8 cellular contexts compared by ENCODE assay signal in genomic region chr3:169966086-169966950, GRCh38. TPM values are rescaled to one million over a fixed set of nuclear protein-coding genes. Genes with fewer than 3 reads are reported as not detected.
A peak's percentile ranks its signal among the peaks of the same experiment; 100 is the strongest.
DNase-seq lines count a peak whose midpoint lies in the region; ATAC-seq and TF ChIP-seq lines count a peak whose summit lies in the region.

SEC62 (plus strand) TSS chr3:169966807; CDS start chr3:169966823, 16 bp downstream.

- no peaks in the 10 kb centered on the region for H3K9me2 ChIP-seq in GM23248 (ENCODE audit: insufficient read depth)

- peak within 1 kb of the TSS; percentile 100 for H3K4me2 ChIP-seq in GM23248 (ENCODE audit: unreplicated experiment)
- peak within 1 kb of the TSS; percentile 81 for H3K4me2 ChIP-seq in fibroblast of lung (ENCODE audit: extremely low read depth, insufficient read depth, low read length)

- in situ Hi-C loops in GM23248 (cut with MboI) = no loop called here

- H3K9ac ChIP-seq in GM23248 (peak within 1 kb of the TSS; percentile 95), fibroblast of lung (ENCODE audit: insufficient read depth, low read length) (peak within 1 kb of the TSS; percentile 90)

- H3K4me3 ChIP-seq in GM23248 (peak within 1 kb of the TSS; percentile 92), fibroblast of lung (replicated peaks in 1 of 4; ENCODE audit: control extremely low read depth in 1 of 4, insufficient read depth in 1 of 4, low read depth in 3 of 4, low read length in 4 of 4) (peak within 1 kb of the TSS; percentile 48 to 97 (median 66))

- no peaks in the 10 kb centered on the region for H3K9me3 ChIP-seq in GM23248 (ENCODE audit: low read depth)
- H3K9me3 ChIP-seq in fibroblast of lung (ENCODE audit: control insufficient read depth, insufficient read depth, low read depth, low read length) = no peaks in the 10 kb centered on the region

- peak within 1 kb of the TSS; percentile 86 for H3K27ac ChIP-seq in GM23248
- H3K27ac ChIP-seq in fibroblast of lung (ENCODE audit: insufficient read depth, low read length) = peak within 1 kb of the TSS; percentile 89

- 7 to 8% methylated on average over 40 to 47 of the region's 47 CpGs for WGBS in GM23248 (ENCODE audit: low coverage in 1 of 2, low lambda C conversion rate in 2 of 2, missing lambda C conversion rate in 2 of 2), 2 experiments

- H3K27me3 ChIP-seq in GM23248 (replicated peaks; ENCODE audit: insufficient read depth) (no peaks in the 10 kb centered on the region), fibroblast of lung (ENCODE audit: control insufficient read depth, insufficient read depth, low read length) (no peaks in the 10 kb centered on the region)

- peaks cover 2% of the 10 kb centered on the region for H3K27me3 Mint-ChIP-seq in activated T-helper 1 cell treated with anti-CD3 and anti-CD28 coated beads, Interleukin-12 subunit alpha, Interleukin-12 subunit beta, Interleukin-2, Interleukin-4 antibody, amounts not matched to agents 30 ng/mL and 10 ng/mL and 1 ng/mL, durations not matched to agents 14 hours and 24 hours and 36 hours (ENCODE audit: insufficient read depth)
- H3K27me3 Mint-ChIP-seq in naive thymus-derived CD8-positive, alpha-beta T cell = peaks cover 0 to 4% (median 0%) of the 10 kb centered on the region in 5 donors

- H3K4me1 ChIP-seq in GM23248 (ENCODE audit: insufficient read depth) (peaks cover 18% of the 10 kb centered on the region), fibroblast of lung (ENCODE audit: control insufficient read depth, extremely low read depth, insufficient read depth, low read length) (peaks cover 6% of the 10 kb centered on the region)

- no peaks in the 10 kb centered on the region for H3K9me3 Mint-ChIP-seq in activated T-helper 1 cell treated with anti-CD3 and anti-CD28 coated beads, Interleukin-12 subunit alpha, Interleukin-12 subunit beta, Interleukin-2, Interleukin-4 antibody, amounts not matched to agents 30 ng/mL and 10 ng/mL and 1 ng/mL, durations not matched to agents 14 hours and 24 hours and 36 hours
- H3K9me3 Mint-ChIP-seq in naive thymus-derived CD8-positive, alpha-beta T cell = peaks cover 0 to 4% (median 0%) of the 10 kb centered on the region in 9 donors

- POLR2A ChIA-PET in naive thymus-derived CD8-positive, alpha-beta T cell (lab: Charles Lee) = interaction anchor here (0.5 to 4.7 kb wide), 35 partner anchors 11 to 391 kb away, joined by 3 to 51 read pairs (median 5); partner anchors contain the start of genes ACTRT3, GPR160, LRRC34 and LRRIQ4

- peaks cover 42% of the 10 kb centered on the region for H3K4me1 Mint-ChIP-seq in activated T-helper 1 cell treated with anti-CD3 and anti-CD28 coated beads, Interleukin-12 subunit alpha, Interleukin-12 subunit beta, Interleukin-2, Interleukin-4 antibody, amounts not matched to agents 30 ng/mL and 10 ng/mL and 1 ng/mL, durations not matched to agents 14 hours and 24 hours and 36 hours (ENCODE audit: low read depth)
- peaks cover 32 to 71% (median 59%) of the 10 kb centered on the region in 4 donors for H3K4me1 Mint-ChIP-seq in naive thymus-derived CD8-positive, alpha-beta T cell

- peak within 1 kb of the TSS; percentile 91 for H3K4me3 Mint-ChIP-seq in activated T-helper 1 cell treated with anti-CD3 and anti-CD28 coated beads, Interleukin-12 subunit alpha, Interleukin-12 subunit beta, Interleukin-2, Interleukin-4 antibody, amounts not matched to agents 30 ng/mL and 10 ng/mL and 1 ng/mL, durations not matched to agents 14 hours and 24 hours and 36 hours
- H3K4me3 Mint-ChIP-seq in naive thymus-derived CD8-positive, alpha-beta T cell = peak within 1 kb of the TSS; percentile 90 to 99 (median 96)

- H3K36me3 ChIP-seq in GM23248 (ENCODE audit: low read depth) (no peaks in the 10 kb centered on the region), fibroblast of lung (ENCODE audit: control insufficient read depth, insufficient read depth, low read length) (no peaks in the 10 kb centered on the region)

- no peaks in the 10 kb centered on the region; the same call in 1 of the 2 replicates for H3F3A ChIP-seq in GM23248 (ENCODE audit: insufficient read depth)

- ATAC-seq in naive thymus-derived CD8-positive, alpha-beta T cell = peak; percentile 87 to 88

- H3K36me3 Mint-ChIP-seq in activated T-helper 1 cell treated with anti-CD3 and anti-CD28 coated beads, Interleukin-12 subunit alpha, Interleukin-12 subunit beta, Interleukin-2, Interleukin-4 antibody, amounts not matched to agents 30 ng/mL and 10 ng/mL and 1 ng/mL, durations not matched to agents 14 hours and 24 hours and 36 hours (ENCODE audit: low read depth) = peaks cover 12% of the 10 kb centered on the region
- H3K36me3 Mint-ChIP-seq in naive thymus-derived CD8-positive, alpha-beta T cell = peaks cover 0 to 21% (median 0%) of the 10 kb centered on the region in 3 donors

- peak; percentile 19 to 42 for TF ChIP-seq CTCF in fibroblast of lung (conservative IDR thresholded peaks at IDR 0.05 in 1 of 2, IDR thresholded peaks at IDR 0.05 in 1 of 2; ENCODE audit: low read depth in 1 of 2, low read length in 2 of 2)

- intact Hi-C loops in activated T-helper 1 cell treated with anti-CD3 and anti-CD28 coated beads, Interleukin-12 subunit alpha, Interleukin-12 subunit beta, Interleukin-2, Interleukin-4 antibody, amounts not matched to agents 30 ng/mL and 10 ng/mL and 1 ng/mL, durations not matched to agents 14 hours and 24 hours and 36 hours (cut with micrococcal nuclease) = loop anchor here (1.0 to 2.0 kb wide), 5 partner anchors 70 to 256 kb away; partner anchors contain the start of genes GPR160, PHC3 and PRKCI

- peaks cover 53% of the 10 kb centered on the region for H3K79me2 ChIP-seq in GM23248 (ENCODE audit: insufficient read depth)
- peaks cover 45% of the 10 kb centered on the region for H3K79me2 ChIP-seq in fibroblast of lung (ENCODE audit: control insufficient read depth, insufficient read depth, low read length)

- H2AFZ ChIP-seq in GM23248 (peak within 1 kb of the TSS; percentile 98), fibroblast of lung (ENCODE audit: low read length) (peak within 1 kb of the TSS; percentile 97)

- peak within 1 kb of the TSS; percentile 99 for H3K27ac Mint-ChIP-seq in activated T-helper 1 cell treated with anti-CD3 and anti-CD28 coated beads, Interleukin-12 subunit alpha, Interleukin-12 subunit beta, Interleukin-2, Interleukin-4 antibody, amounts not matched to agents 30 ng/mL and 10 ng/mL and 1 ng/mL, durations not matched to agents 14 hours and 24 hours and 36 hours
- peak within 1 kb of the TSS; percentile 98 to 100 (median 99) for H3K27ac Mint-ChIP-seq in naive thymus-derived CD8-positive, alpha-beta T cell

- H4K20me1 ChIP-seq in GM23248 (ENCODE audit: insufficient read depth) = peaks cover 14% of the 10 kb centered on the region; the same call in 1 of the 2 replicates
- peaks cover 2% of the 10 kb centered on the region for H4K20me1 ChIP-seq in fibroblast of lung (ENCODE audit: control insufficient read depth, extremely low read depth, insufficient read depth, low read length)

- DNase-seq in Daoy (ENCODE audit: low read depth) (peak; percentile 96), GM23248 (peak; percentile 97), Kasumi-1 (lab: John Stamatoyannopoulos, UW) (peak; percentile 83 to 85), RKO (ENCODE audit: low spot score) (peak; percentile 90), fibroblast of lung (ENCODE audit: low read depth in 2 of 2) (peak; percentile 87 to 89)
- peak; percentile 90 for DNase-seq in activated T-helper 1 cell treated with anti-CD3 and anti-CD28 coated beads, Interleukin-12 subunit alpha, Interleukin-12 subunit beta, Interleukin-2, Interleukin-4 antibody, amounts not matched to agents 30 ng/mL and 10 ng/mL and 1 ng/mL, durations not matched to agents 14 hours and 24 hours and 36 hours (ENCODE audit: low spot score)
- peak; percentile 92 to 97 (median 96) for DNase-seq in naive thymus-derived CD8-positive, alpha-beta T cell
- DNase-seq in stimulated activated naive CD4-positive, alpha-beta T cell (lab: John Stamatoyannopoulos, UW) = peak; percentile 91 to 97 (median 92)

RNA-seq across cellular contexts. Expression of gene SEC62, which starts in this region (rescaled TPM):
- 11.0 and 26.2 TPM in 2 replicates for total RNA-seq in Daoy (2014; rRNA removed; shearing (Covaris generic))
- total RNA-seq in GM23248 (2014; rRNA removed; shearing (Covaris generic)) = 34.0 and 39.4 TPM in 2 replicates
- polyA plus RNA-seq in GM23248 (2016; fragmentation: Nextera tagmentation; extraction: Ambion mirVana) (185 and 193 TPM in 2 replicates), fibroblast of lung (101 and 136 TPM in 2 replicates)
- total RNA-seq in activated T-helper 1 cell treated with anti-CD3 and anti-CD28 coated beads, Interleukin-12 subunit alpha, Interleukin-12 subunit beta, Interleukin-2, Interleukin-4 antibody, amounts not matched to agents 30 ng/mL and 10 ng/mL and 1 ng/mL, durations not matched to agents 14 hours and 24 hours and 36 hours = 75.4 and 85.7 TPM in 2 replicates
- total RNA-seq in fibroblast of lung = 40.6 and 49.9 TPM in 2 replicates
- 100 and 151 TPM in 2 replicates for polyA plus RNA-seq in fibroblast of lung (2012)
- polyA minus RNA-seq in fibroblast of lung (ENCODE audit: low replicate concordance) = 148 and 260 TPM in 2 replicates
- total RNA-seq in naive thymus-derived CD8-positive, alpha-beta T cell = 100 to 1,000 TPM; 147 to 168 TPM
- polyA plus RNA-seq in naive thymus-derived CD8-positive, alpha-beta T cell = 100 to 1,000 TPM; 170 to 226 (median 225) TPM

Comparison
In these comparisons a context has a peak if more than half of its experiments do, and no peak if none do; other contexts are left out.
1. Peak in every context shown above with its lines: DNase-seq, ATAC-seq, H3K4me3 ChIP-seq and H3K27ac ChIP-seq.